10 cellular contexts compared by ENCODE assay signal in genomic region chr16:68732068-68732680, GRCh38. TPM values are rescaled to one million over a fixed set of nuclear protein-coding genes. Genes with fewer than 3 reads are reported as not detected.
A peak's percentile ranks its signal among the peaks of the same experiment; 100 is the strongest.
DNase-seq lines count a peak whose midpoint lies in the region; ATAC-seq and TF ChIP-seq lines count a peak whose summit lies in the region.
"Had no signal": no experiment of that assay in that cellular context is flagged by ENCODE, and none has a peak within 500 bp of the region (broad histone marks: within the 10 kb centered on the region; RNA-seq: fewer than 3 reads in every experiment).

No MANE protein-coding gene starts in this region.

- H3K36me3 ChIP-seq in Panc1 (ENCODE audit: control insufficient read depth, insufficient read depth, low read length) (no peaks in the 10 kb centered on the region), iPS-15b (ENCODE audit: control insufficient read depth, insufficient read depth, low read length) (no peaks in the 10 kb centered on the region), upper lobe of right lung (no peaks in the 10 kb centered on the region)
- H3K36me3 ChIP-seq: tibial nerve had no signal

- intact Hi-C loops in Panc1 (cut with micrococcal nuclease; ENCODE audit: unreplicated experiment) (no loop called here), upper lobe of right lung (cut with DNase I) (no loop called here)

- H3K4me1 ChIP-seq in Panc1 (ENCODE audit: control insufficient read depth, insufficient read depth, low read length) (peaks cover 9% of the 10 kb centered on the region; the same call in 1 of the 2 replicates), iPS-15b (ENCODE audit: control insufficient read depth, insufficient read depth, low read length) (peaks cover 13% of the 10 kb centered on the region), upper lobe of right lung (no peaks in the 10 kb centered on the region)

- in situ Hi-C loops in Panc1 (cut with HindIII; ENCODE audit: low pct_unique_long_range_greater_than_20kb, low sequenced_read_pairs) = no loop called here

- no peak for TF ChIP-seq CTCF in Panc1 (IDR thresholded peaks at IDR 0.05)
- no peak for TF ChIP-seq CTCF in upper lobe of right lung (IDR thresholded peaks at IDR 0.05)
- TF ChIP-seq CTCF in GM20000 (IDR thresholded peaks at IDR 0.05; ENCODE audit: extremely low read depth, missing control alignments) = no peak

- H3K9me3 ChIP-seq in Panc1 (ENCODE audit: control insufficient read depth, insufficient read depth, low read depth, low read length) (no peaks in the 10 kb centered on the region), iPS-15b (ENCODE audit: control insufficient read depth, insufficient read depth, low read length) (no peaks in the 10 kb centered on the region), upper lobe of right lung (no peaks in the 10 kb centered on the region)
- H3K9me3 ChIP-seq: tibial nerve had no signal

- H3K9ac ChIP-seq in iPS-15b (ENCODE audit: low read depth, low read length) = peak overlapping the region; percentile 14

- no peak overlapping the region for H3K27ac Mint-ChIP-seq in T-cell
- H3K27ac Mint-ChIP-seq: activated naive CD8-positive, alpha-beta T cell had no signal

- no peak overlapping the region for H3K4me3 Mint-ChIP-seq in T-cell
- H3K4me3 Mint-ChIP-seq: activated naive CD8-positive, alpha-beta T cell had no signal

- DNase-seq in NCI-H345 (lab: John Stamatoyannopoulos, UW) (peak; percentile 42), NCI-H345 treated with DMSO at 0.1 percent for 48 hours (lab: John Stamatoyannopoulos, UW; ENCODE audit: unreplicated experiment) (no peak), Panc1 (ENCODE audit: low read depth, low spot score) (no peak), upper lobe of right lung (peak; percentile 89), T-cell (no peak), GM20000 (ENCODE audit: low spot score) (no peak)

- BruUV-seq in Panc1 (replicated peaks; lab: Mats Ljungman, UMichigan) = no TSS peak

- peaks cover 0 to 6% (median 3%) of the 10 kb centered on the region in 3 donors for H3K4me1 Mint-ChIP-seq in T-cell

- H3K27me3 Mint-ChIP-seq in T-cell = peaks cover 20 to 36% of the 10 kb centered on the region in 2 donors

- H3K27me3 ChIP-seq in Panc1 (ENCODE audit: control insufficient read depth, insufficient read depth, low read length) (no peaks in the 10 kb centered on the region), iPS-15b (ENCODE audit: control insufficient read depth, insufficient read depth, low read length) (no peaks in the 10 kb centered on the region), upper lobe of right lung (peaks cover 13% of the 10 kb centered on the region)

- H3K9me3 Mint-ChIP-seq in T-cell = no peaks in the 10 kb centered on the region

- ATAC-seq in Panc1 (peak; percentile 90), upper lobe of right lung (peak; percentile 91), T-cell (replicated peaks in 1 of 4) (no peak), GM18868 (IDR thresholded peaks at IDR 0.05; ENCODE audit: unreplicated experiment) (no peak)

- CTCF ChIA-PET in Panc1 (lab: Charles Lee) = interaction anchor here (0.6 kb wide), 1 partner anchor 921 kb away, joined by 8 read pairs; no protein-coding TSS in a partner anchor
- CTCF ChIA-PET in T-cell (lab: Charles Lee) = no interaction called here

- POLR2A ChIA-PET in Panc1 (lab: Charles Lee) (interaction anchor here (0.6 kb wide), 1 partner anchor 64 kb away, joined by 5 read pairs; no protein-coding TSS in a partner anchor), T-cell (lab: Charles Lee) (interaction anchor here in 1 of 2 donors (0.6 kb wide), 1 partner anchor 20 kb away, joined by 3 read pairs; no protein-coding TSS in a partner anchor)

- no peaks in the 10 kb centered on the region for H3K36me3 Mint-ChIP-seq in T-cell
- H3K36me3 Mint-ChIP-seq: activated naive CD8-positive, alpha-beta T cell had no signal

- H3K4me3 ChIP-seq in Panc1 (ENCODE audit: low read depth in 2 of 2, low read length in 2 of 2) = no peak overlapping the region; a peak in 1 of 4 replicates
- no peak overlapping the region for H3K4me3 ChIP-seq in iPS-15b (ENCODE audit: low read depth, low read length)
- H3K4me3 ChIP-seq in upper lobe of right lung = no peak overlapping the region
- H3K4me3 ChIP-seq: tibial nerve had no signal

- H3K27ac ChIP-seq in Panc1 (ENCODE audit: low read length) (peak overlapping the region; percentile 71), upper lobe of right lung (no peak overlapping the region)
- H3K27ac ChIP-seq: tibial nerve had no signal

RNA-seq across cellular contexts. Expression of gene CDH1, which starts 4.9 kb away (rescaled TPM):
- total RNA-seq in Panc1 (2021; ENCODE audit: unreplicated experiment) (65.8 TPM), upper lobe of right lung (128 TPM), T-cell (1 to 10 TPM in 3 of 5 donors, under 1 TPM in 2; 0.38 to 6.8 (median 1.4) TPM)
- polyA plus RNA-seq in Panc1 (2012; ENCODE audit: insufficient read length) = 9.5 TPM

Comparison
In these comparisons a context has a peak if more than half of its experiments do, and no peak if none do; other contexts are left out.
1. DNase-seq: peak in NCI-H345 (single experiment) and upper lobe of right lung (single experiment); none in NCI-H345 treated with DMSO at 0.1 percent for 48 hours (single experiment), Panc1 (single experiment), T-cell (0 of 34) and GM20000 (single experiment).
2. ATAC-seq: peak in Panc1 (single experiment) and upper lobe of right lung (single experiment); none in T-cell (0 of 4) and GM18868 (single experiment).